ENCODE assay signal across 26 cellular contexts in the genomic region with DNA sequence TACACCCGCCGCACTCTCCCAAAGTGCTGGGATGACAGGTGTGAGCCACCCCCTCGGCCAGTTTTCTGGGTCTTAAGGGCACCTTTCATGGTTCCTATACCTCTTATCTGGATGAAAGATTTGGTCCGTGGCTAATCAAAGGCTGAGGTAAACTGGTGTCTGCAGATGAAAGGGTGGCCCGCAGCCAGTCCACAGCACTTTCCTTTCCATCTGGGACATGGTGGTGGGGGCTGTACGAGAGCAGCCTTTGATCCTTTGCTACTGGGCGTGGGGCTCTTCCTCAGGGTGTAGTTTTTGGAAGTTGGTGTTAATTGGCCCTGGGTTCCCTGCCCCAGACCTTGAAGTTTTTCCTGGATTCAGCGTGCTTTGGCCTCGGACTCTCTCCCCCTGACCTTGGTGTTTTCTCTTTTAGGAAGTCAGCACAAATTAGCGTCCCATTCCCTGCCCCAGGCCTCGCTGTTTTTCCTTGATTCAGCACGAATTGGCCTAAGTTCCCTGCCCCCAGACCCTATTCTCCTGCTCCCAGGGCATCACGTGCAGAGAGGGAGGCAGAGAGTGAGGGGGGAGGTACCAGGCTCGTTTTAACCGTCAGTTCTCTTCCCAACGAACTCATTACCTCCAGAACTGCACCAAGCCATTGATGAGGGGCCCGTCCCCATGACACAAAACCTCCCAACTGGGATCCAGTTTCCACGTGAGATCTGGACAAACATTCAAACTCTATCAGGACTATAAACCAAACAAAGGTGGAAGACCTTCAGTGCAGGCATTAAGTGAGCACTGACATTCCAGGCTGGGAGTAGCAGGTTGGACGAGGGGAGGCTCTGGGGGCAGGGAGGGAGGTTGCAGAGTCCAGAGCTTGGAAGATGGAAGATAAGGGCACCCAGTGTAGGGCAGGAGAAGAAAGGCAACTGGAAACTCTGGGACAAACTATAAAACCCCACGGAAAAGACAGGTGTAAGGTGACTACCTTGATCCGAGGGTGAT. TPM values are rescaled to one million over a fixed set of nuclear protein-coding genes. Genes with fewer than 3 reads are reported as not detected.
DNase-seq lines count a peak whose midpoint lies in the region; ATAC-seq, FAIRE-seq and TF ChIP-seq lines count a peak whose summit lies in the region.
"Had no signal": no experiment of that assay in that cellular context is flagged by ENCODE, and none has a peak within 500 bp of the region (broad histone marks: within the 10 kb centered on the region; RNA-seq: fewer than 3 reads in every experiment).

No MANE protein-coding gene starts in this region.

- peaks cover 18% of the 10 kb centered on the region for H3F3A ChIP-seq in neural progenitor cell (ENCODE audit: low read depth)

- H3K27ac ChIP-seq in HCT116 (ENCODE audit: low read depth, low read length) (no peak overlapping the region), H1 (ENCODE audit: low read depth, low read length) (no peak overlapping the region), neural progenitor cell (no peak overlapping the region), prostate gland (no peak overlapping the region)
- H3K27ac ChIP-seq: KMS-11, Peyer's patch had no signal

- H4K20me1 ChIP-seq in HCT116 (ENCODE audit: insufficient read depth) (no peaks in the 10 kb centered on the region), H1 (replicated peaks in 1 of 2; ENCODE audit: control insufficient read depth in 1 of 2, insufficient read depth in 2 of 2, low read length in 2 of 2) (no peaks in the 10 kb centered on the region), neural progenitor cell (ENCODE audit: low read depth) (no peaks in the 10 kb centered on the region)

- no peak overlapping the region for H3K4ac ChIP-seq in H1 (replicated peaks; ENCODE audit: insufficient read length, low read depth, low read length)

- TF ChIP-seq POLR2A in HCT116 (IDR thresholded peaks at IDR 0.05; ENCODE audit: borderline replicate concordance, extremely low read depth, insufficient read depth, insufficient read length): no peak
- TF ChIP-seq POLR2A in H1 (IDR thresholded peaks at IDR 0.05; ENCODE audit: control extremely low read depth in 1 of 2, low read depth in 2 of 2, low read length in 2 of 2): no peak
- TF ChIP-seq POLR2A in prostate gland (IDR thresholded peaks at IDR 0.05): no peak

- no peak overlapping the region for H3K18ac ChIP-seq in H1 (ENCODE audit: extremely low read depth, low read length)

- H3K23me2 ChIP-seq in H1 (ENCODE audit: low read depth, low read length): no peaks in the 10 kb centered on the region

- intact Hi-C loops in HCT116 (cut with micrococcal nuclease) (no loop called here), prostate gland (cut with DNase I) (no loop called here)

- H3K9me2 ChIP-seq in HCT116 (ENCODE audit: insufficient read depth): no peaks in the 10 kb centered on the region
- H3K9me2 ChIP-seq: SK-N-SH had no signal

- H3K23ac ChIP-seq in H1 (ENCODE audit: insufficient read length): no peak overlapping the region

- H3K4me3 ChIP-seq in HCT116 (replicated peaks in 1 of 2; ENCODE audit: low read depth in 1 of 2, low read length in 2 of 2) (no peak overlapping the region), H1 (ENCODE audit: extremely low read depth in 1 of 4, insufficient read depth in 2 of 4, low read depth in 3 of 4, low read length in 4 of 4) (no peak overlapping the region), neural progenitor cell (no peak overlapping the region), prostate gland (no peak overlapping the region)
- H3K4me3 ChIP-seq: Peyer's patch had no signal

- no peak overlapping the region for H3K14ac ChIP-seq in H1 (ENCODE audit: insufficient read length)

- H3K4me3 Mint-ChIP-seq in neural progenitor cell: no peak overlapping the region
- H3K4me3 Mint-ChIP-seq: CD8-positive, alpha-beta memory T cell had no signal

- no peaks in the 10 kb centered on the region for H3K36me3 Mint-ChIP-seq in neural progenitor cell
- H3K36me3 Mint-ChIP-seq: CD8-positive, alpha-beta memory T cell had no signal

- H3K9me3 Mint-ChIP-seq in neural progenitor cell: no peaks in the 10 kb centered on the region
- H3K9me3 Mint-ChIP-seq: CD8-positive, alpha-beta memory T cell had no signal

- 0 out of 2 replicates have a peak overlapping the region, but pooled peaks have one; percentile 65 for H2AK5ac ChIP-seq in H1 (ENCODE audit: low read depth, low read length)

- H3K9ac ChIP-seq in HCT116 (ENCODE audit: low read length) (no peak overlapping the region), H1 (replicated peaks in 1 of 4; ENCODE audit: extremely low read depth in 1 of 4, low read depth in 3 of 4, low read length in 3 of 4) (no peak overlapping the region), neural progenitor cell (no peak overlapping the region)
- H3K9ac ChIP-seq: KMS-11, SK-N-SH had no signal

- TF ChIP-seq RAD21 in HCT116 (IDR thresholded peaks at IDR 0.05; ENCODE audit: low read depth) (no peak), H1 (IDR thresholded peaks at IDR 0.05 in 1 of 2, conservative IDR thresholded peaks at IDR 0.05 in 1 of 2; ENCODE audit: low read depth in 2 of 2, low read length in 2 of 2) (no peak)

- no peak for TF ChIP-seq EP300 in H1 (IDR thresholded peaks at IDR 0.05; ENCODE audit: borderline replicate concordance in 1 of 2, low read depth in 2 of 2, low read length in 2 of 2)

- H3K79me1 ChIP-seq in H1 (ENCODE audit: low read depth, low read length): no peaks in the 10 kb centered on the region

- no peaks in the 10 kb centered on the region for H3K79me2 ChIP-seq in HCT116 (ENCODE audit: insufficient read depth, low read length)
- no peaks in the 10 kb centered on the region for H3K79me2 ChIP-seq in H1 (ENCODE audit: control insufficient read depth in 1 of 2, insufficient read depth in 2 of 2, low read length in 2 of 2)
- H3K79me2 ChIP-seq in neural progenitor cell (ENCODE audit: low read depth): no peaks in the 10 kb centered on the region

- no peak overlapping the region for H4K91ac ChIP-seq in H1 (replicated peaks; ENCODE audit: insufficient read length, low read length)

- no peak overlapping the region for H2BK20ac ChIP-seq in H1 (ENCODE audit: low read length)

- no peak overlapping the region for H3K56ac ChIP-seq in H1 (replicated peaks; ENCODE audit: insufficient read length, low read depth, low read length)

- POLR2A ChIA-PET in HCT116 (lab: Charles Lee): no interaction called here
- POLR2A ChIA-PET in H1 (lab: Charles Lee; ENCODE audit: partially characterized antibody): no interaction called here

- TF ChIP-seq CTCF in HCT116 (IDR thresholded peaks at IDR 0.05 in 2 of 3, conservative IDR thresholded peaks at IDR 0.05 in 1 of 3; ENCODE audit: borderline replicate concordance in 1 of 3, insufficient read depth in 1 of 3, low read depth in 2 of 3, low read length in 2 of 3) (no peak), H1 (IDR thresholded peaks at IDR 0.05; ENCODE audit: control extremely low read depth in 1 of 3, insufficient read depth in 1 of 3, low read depth in 1 of 3, low read length in 3 of 3) (no peak), neural progenitor cell (IDR thresholded peaks at IDR 0.05) (no peak), prostate gland (IDR thresholded peaks at IDR 0.05) (no peak)

- H3K9me3 ChIP-seq in HCT116 (ENCODE audit: control insufficient read depth in 1 of 2, insufficient read depth in 1 of 2, low read depth in 1 of 2, low read length in 2 of 2): peaks cover 0 to 6% of the 10 kb centered on the region in 2 experiments; a peak in 1 of 4 replicates
- H3K9me3 ChIP-seq in H1 (ENCODE audit: insufficient read depth in 2 of 2, low read depth in 1 of 2, low read length in 1 of 2): peaks cover 0 to 5% of the 10 kb centered on the region in 2 experiments; a peak in 2 of 4 replicates
- no peaks in the 10 kb centered on the region for H3K9me3 ChIP-seq in neural progenitor cell (ENCODE audit: low read depth)
- no peaks in the 10 kb centered on the region for H3K9me3 ChIP-seq in prostate gland
- H3K9me3 ChIP-seq: Peyer's patch, SK-N-SH had no signal

- H2BK15ac ChIP-seq in H1 (ENCODE audit: low read length): no peak overlapping the region

- no TSS peak for BruUV-seq in HCT116 (replicated peaks; lab: Mats Ljungman, UMichigan)

- no peak for FAIRE-seq in H1 (lab: Jason Lieb, UNC)
- FAIRE-seq: GM12892, H54, HTR-8/SVneo had no signal

- H3K4me2 ChIP-seq in HCT116 (ENCODE audit: low read length) (no peak overlapping the region), H1 (ENCODE audit: insufficient read depth in 1 of 2, low read depth in 2 of 2, low read length in 2 of 2) (no peak overlapping the region; a peak in 1 of 4 replicates), neural progenitor cell (peak overlapping the region; percentile 11)
- H3K4me2 ChIP-seq: KMS-11, SK-N-SH had no signal

- H4K5ac ChIP-seq in H1 (ENCODE audit: insufficient read length, low read depth, low read length): no peak overlapping the region

- no peak overlapping the region for H3K27ac Mint-ChIP-seq in neural progenitor cell

- no peak overlapping the region for H2BK120ac ChIP-seq in H1 (replicated peaks; ENCODE audit: low read depth, low read length)

- CTCF ChIA-PET in HCT116 (lab: Charles Lee): no interaction called here
- CTCF ChIA-PET in H1 (lab: Charles Lee; ENCODE audit: partially characterized antibody): interaction anchor here (5.8 kb wide), 1 partner anchor 10 kb away, joined by 46 read pairs; the partner anchor contains the start of gene DPEP1

- peak overlapping the region; percentile 39; the same call in 1 of the 2 replicates for H4K8ac ChIP-seq in H1 (ENCODE audit: extremely low read depth, insufficient read depth, low read length)

- 0 out of 2 replicates have a peak overlapping the region, but pooled peaks have one; percentile 17 for H2BK12ac ChIP-seq in H1 (ENCODE audit: low read depth, low read length)

- no peaks in the 10 kb centered on the region for H3K36me3 ChIP-seq in HCT116 (ENCODE audit: control insufficient read depth in 1 of 2, insufficient read depth in 2 of 2, low read length in 2 of 2)
- no peaks in the 10 kb centered on the region for H3K36me3 ChIP-seq in H1 (ENCODE audit: control insufficient read depth in 2 of 4, insufficient read depth in 4 of 4, low read length in 3 of 4)
- no peaks in the 10 kb centered on the region for H3K36me3 ChIP-seq in neural progenitor cell
- no peaks in the 10 kb centered on the region for H3K36me3 ChIP-seq in prostate gland
- H3K36me3 ChIP-seq: Peyer's patch had no signal

- RAD21 ChIA-PET in HCT116 (lab: Charles Lee; ENCODE audit: low non-redundant PET in 1 of 2, low total read pairs in 2 of 2, uncharacterized antibody in 2 of 2, unreplicated experiment in 2 of 2): no interaction called here

- no peaks in the 10 kb centered on the region for H3K27me3 ChIP-seq in HCT116 (ENCODE audit: insufficient read depth, low read length)
- H3K27me3 ChIP-seq in H1 (replicated peaks in 1 of 4; ENCODE audit: control insufficient read depth in 3 of 4, extremely low read depth in 1 of 4, insufficient read depth in 3 of 4, low read length in 3 of 4): peaks cover 0 to 15% (median 7%) of the 10 kb centered on the region in 4 experiments; a peak in 5 of 7 replicates
- peaks cover 12% of the 10 kb centered on the region for H3K27me3 ChIP-seq in neural progenitor cell
- H3K27me3 ChIP-seq in prostate gland (replicated peaks; ENCODE audit: insufficient read depth): no peaks in the 10 kb centered on the region
- H3K27me3 ChIP-seq: Peyer's patch had no signal

- peaks cover 36% of the 10 kb centered on the region for H3K4me1 Mint-ChIP-seq in neural progenitor cell
- H3K4me1 Mint-ChIP-seq: CD8-positive, alpha-beta memory T cell had no signal

- H2AFZ ChIP-seq in HCT116 (ENCODE audit: low read depth, low read length, poor library complexity, severe bottlenecking) (no peak overlapping the region), H1 (ENCODE audit: low read length) (no peak overlapping the region), neural progenitor cell (replicated peaks) (peak overlapping the region; percentile 77)

- 75% methylated on average over 21 of the region's 21 CpGs; no CpG with 5 or more reads in 1 of the 2 experiments for WGBS in H1 (ENCODE audit: extremely low coverage in 1 of 2, insufficient coverage in 1 of 2, insufficient read length in 1 of 2, insufficient replicate concordance in 2 of 2, low coverage in 1 of 2, low lambda C conversion rate in 2 of 2, missing lambda C conversion rate in 1 of 2), 2 experiments
- 48% methylated on average over 21 of the region's 21 CpGs for WGBS in prostate gland

- no peak overlapping the region for H2BK5ac ChIP-seq in H1 (ENCODE audit: low read depth, low read length)

- H3K27me3 Mint-ChIP-seq in neural progenitor cell (ENCODE audit: insufficient read depth, low read depth): peaks cover 6% of the 10 kb centered on the region

- no peaks in the 10 kb centered on the region; a peak in 1 of 4 replicates for H3K4me1 ChIP-seq in HCT116 (ENCODE audit: control insufficient read depth in 1 of 2, insufficient read depth in 2 of 2, low read length in 2 of 2)
- H3K4me1 ChIP-seq in H1 (replicated peaks in 1 of 4; ENCODE audit: control insufficient read depth in 3 of 4, insufficient read depth in 4 of 4, low read length in 3 of 4): peaks cover 0 to 19% (median 5%) of the 10 kb centered on the region in 4 experiments; a peak in 5 of 7 replicates
- H3K4me1 ChIP-seq in neural progenitor cell: peaks cover 18% of the 10 kb centered on the region
- H3K4me1 ChIP-seq in prostate gland (replicated peaks): no peaks in the 10 kb centered on the region

- no peak for DNase-seq in HCT116 (ENCODE audit: low read depth, low spot score)
- no peak for DNase-seq in H1 (ENCODE audit: low read depth in 1 of 2, low spot score in 2 of 2)
- no peak for DNase-seq in neural progenitor cell (ENCODE audit: low spot score)
- no peak for DNase-seq in stimulated activated CD4-positive, alpha-beta T cell treated with anti-CD3 and anti-CD28 coated beads, Interleukin-12 subunit alpha, Interleukin-12 subunit beta, amount 100 ng/mL, for 4 hours
- DNase-seq in NCI-H510A treated with DMSO at 0.1 percent for 48 hours (lab: John Stamatoyannopoulos, UW): no peak
- no peak for DNase-seq in prostate gland (ENCODE audit: low spot score)
- DNase-seq: C1 segment of cervical spinal cord; Calu3; CD8-positive, alpha-beta memory T cell; DMS79 treated with DMSO at 0.1 percent for 48 hours; IMR-90; MM.1S; NCI-H1694; NCI-H2081; NCI-H2227 treated with DMSO at 0.1 percent for 48 hours; NCI-H69; Peyer's patch; SIG-M5; SK-N-SH; SW 1271 had no signal

- ATAC-seq in HCT116 (peak; percentile 25; the same call in 1 of the 2 replicates), HG03469 (IDR thresholded peaks at IDR 0.05; ENCODE audit: unreplicated experiment) (no peak)

RNA-seq across cellular contexts. Expression of gene DPEP1, which starts 11.6 kb away (rescaled TPM):
- total RNA-seq in HCT116 (2021; ENCODE audit: unreplicated experiment) (1.1 TPM), neural progenitor cell (ENCODE audit: low replicate concordance) (0.24 and 0.74 TPM in 2 replicates), prostate gland (100 to 1,000 TPM in 1 of 2 donors, not detected in 1; 274 TPM)
- polyA plus RNA-seq in HCT116 (2012): 0.73 and 1.1 TPM in 2 replicates
- total RNA-seq in H1 (2021; fragmentation: NEBNext Ultra II Directional; extraction: Animal tissue kit (Norgen Biotek cat#: 25700)): 2.5 and 3.1 TPM in 2 replicates
- polyA plus RNA-seq in H1 (2011; rRNA removed): 2.8 and 3.9 TPM in 2 replicates
- 3.1 TPM for polyA plus RNA-seq in H1 (2011; cell fraction: cytosol; rRNA removed)
- polyA plus RNA-seq in H1 (2011; cell fraction: nucleus; rRNA removed): 12.5 TPM
- polyA plus RNA-seq in H1 (2012, experiment 1 of 2): 0.73 to 2.7 TPM (median 2.0 TPM) in 4 replicates
- polyA plus RNA-seq in H1 (2012, experiment 2 of 2): 1.3 TPM
- polyA plus RNA-seq in H1 (2013, experiment 1 of 2): 5.7 TPM
- polyA plus RNA-seq in H1 (2013, experiment 2 of 2): 5.7 TPM
- 1.1 and 1.7 TPM in 2 replicates for polyA minus RNA-seq in H1 (2011; rRNA and poly(A)+ RNA removed)
- polyA minus RNA-seq in H1 (2011; cell fraction: cytosol; rRNA and poly(A)+ RNA removed): 0.73 TPM
- 1.6 TPM for polyA minus RNA-seq in H1 (2011; cell fraction: nucleus; rRNA and poly(A)+ RNA removed)
- total RNA-seq: Calu3; CD8-positive, alpha-beta memory T cell; IMR-90; OCI-LY7 had no signal
- polyA plus RNA-seq: CD8-positive, alpha-beta memory T cell; IMR-90 had no signal

RNA-seq across cellular contexts. Expression of gene CHMP1A, which starts 32.4 kb away (rescaled TPM):
- total RNA-seq in HCT116 (2021; ENCODE audit: unreplicated experiment): 158 TPM
- 113 and 129 TPM in 2 replicates for polyA plus RNA-seq in HCT116 (2012)
- 64.4 and 73.5 TPM in 2 replicates for total RNA-seq in H1 (2021; fragmentation: NEBNext Ultra II Directional; extraction: Animal tissue kit (Norgen Biotek cat#: 25700))
- 75.8 and 100 TPM in 2 replicates for polyA plus RNA-seq in H1 (2011; rRNA removed)
- 104 TPM for polyA plus RNA-seq in H1 (2011; cell fraction: cytosol; rRNA removed)
- polyA plus RNA-seq in H1 (2011; cell fraction: nucleus; rRNA removed): 118 TPM
- 46.2 to 73.1 TPM (median 70.6 TPM) in 4 replicates for polyA plus RNA-seq in H1 (2012, experiment 1 of 2)
- polyA plus RNA-seq in H1 (2012, experiment 2 of 2): 78.8 TPM
- 37.5 TPM for polyA plus RNA-seq in H1 (2013, experiment 1 of 2)
- polyA plus RNA-seq in H1 (2013, experiment 2 of 2): 38.9 TPM
- polyA minus RNA-seq in H1 (2011; rRNA and poly(A)+ RNA removed): 48.7 and 52.9 TPM in 2 replicates
- 59.7 TPM for polyA minus RNA-seq in H1 (2011; cell fraction: cytosol; rRNA and poly(A)+ RNA removed)
- 30.2 TPM for polyA minus RNA-seq in H1 (2011; cell fraction: nucleus; rRNA and poly(A)+ RNA removed)
- 34.6 and 78.5 TPM in 2 replicates for total RNA-seq in neural progenitor cell (ENCODE audit: low replicate concordance)
- total RNA-seq in prostate gland: 100 to 1,000 TPM in 1 of 2 donors, 10 to 100 TPM in 1; 75.8 to 128 TPM

RNA-seq across cellular contexts. Expression of gene SPATA33, which starts 32.6 kb away (rescaled TPM):
- total RNA-seq in HCT116 (2021; ENCODE audit: unreplicated experiment) (24.9 TPM), neural progenitor cell (ENCODE audit: low replicate concordance) (9.3 and 14.1 TPM in 2 replicates), prostate gland (10 to 100 TPM in 1 of 2 donors, 1 to 10 TPM in 1; 5.6 to 14.6 TPM)
- polyA plus RNA-seq in HCT116 (2012): 6.8 and 12.2 TPM in 2 replicates
- 13.5 and 16.9 TPM in 2 replicates for total RNA-seq in H1 (2021; fragmentation: NEBNext Ultra II Directional; extraction: Animal tissue kit (Norgen Biotek cat#: 25700))
- polyA plus RNA-seq in H1 (2011; rRNA removed): 5.4 and 8.4 TPM in 2 replicates
- polyA plus RNA-seq in H1 (2011; cell fraction: cytosol; rRNA removed): 6.2 TPM
- polyA plus RNA-seq in H1 (2011; cell fraction: nucleus; rRNA removed): 7.4 TPM
- polyA plus RNA-seq in H1 (2012, experiment 1 of 2): 6.9 to 11.5 TPM (median 10.4 TPM) in 4 replicates
- 7.0 TPM for polyA plus RNA-seq in H1 (2012, experiment 2 of 2)
- 14.6 TPM for polyA plus RNA-seq in H1 (2013, experiment 1 of 2)
- 15.6 TPM for polyA plus RNA-seq in H1 (2013, experiment 2 of 2)
- polyA minus RNA-seq in H1 (2011; rRNA and poly(A)+ RNA removed): 6.0 TPM in 2 replicates
- polyA minus RNA-seq in H1 (2011; cell fraction: cytosol; rRNA and poly(A)+ RNA removed): 11.2 TPM
- 8.0 TPM for polyA minus RNA-seq in H1 (2011; cell fraction: nucleus; rRNA and poly(A)+ RNA removed)

RNA-seq across cellular contexts. Expression of gene CPNE7, which starts 49.5 kb away (rescaled TPM):
- 201 TPM for total RNA-seq in HCT116 (2021; ENCODE audit: unreplicated experiment)
- 136 and 148 TPM in 2 replicates for polyA plus RNA-seq in HCT116 (2012)
- 21.7 and 23.7 TPM in 2 replicates for total RNA-seq in H1 (2021; fragmentation: NEBNext Ultra II Directional; extraction: Animal tissue kit (Norgen Biotek cat#: 25700))
- polyA plus RNA-seq in H1 (2011; rRNA removed): 10.0 and 17.2 TPM in 2 replicates
- polyA plus RNA-seq in H1 (2011; cell fraction: cytosol; rRNA removed): 14.5 TPM
- 64.5 TPM for polyA plus RNA-seq in H1 (2011; cell fraction: nucleus; rRNA removed)
- 18.4 to 21.5 TPM (median 20.9 TPM) in 4 replicates for polyA plus RNA-seq in H1 (2012, experiment 1 of 2)
- polyA plus RNA-seq in H1 (2012, experiment 2 of 2): 9.1 TPM
- 11.5 TPM for polyA plus RNA-seq in H1 (2013, experiment 1 of 2)
- 11.1 TPM for polyA plus RNA-seq in H1 (2013, experiment 2 of 2)
- 6.3 and 6.8 TPM in 2 replicates for polyA minus RNA-seq in H1 (2011; rRNA and poly(A)+ RNA removed)
- polyA minus RNA-seq in H1 (2011; cell fraction: cytosol; rRNA and poly(A)+ RNA removed): 10.2 TPM
- polyA minus RNA-seq in H1 (2011; cell fraction: nucleus; rRNA and poly(A)+ RNA removed): 9.5 TPM
- 5.2 and 21.1 TPM in 2 replicates for total RNA-seq in neural progenitor cell (ENCODE audit: low replicate concordance)
- total RNA-seq in prostate gland: 1 to 10 TPM in 1 of 2 donors, under 1 TPM in 1; 0.18 to 8.9 TPM
- total RNA-seq: OCI-LY7 had no signal
